In genomic region chr17:7556627-7557026, GRCh38 we compare ENCODE assay signal across 19 cellular contexts. TPM values are rescaled to one million over a fixed set of nuclear protein-coding genes. Genes with fewer than 3 reads are reported as not detected.
A peak's percentile ranks its signal among the peaks of the same experiment; 100 is the strongest.
DNase-seq lines count a peak whose midpoint lies in the region; ATAC-seq lines count a peak whose summit lies in the region.
"Had no signal": no experiment of that assay in that cellular context is flagged by ENCODE, and none has a peak within 500 bp of the region (broad histone marks: within the 10 kb centered on the region; RNA-seq: fewer than 3 reads in every experiment).

No MANE protein-coding gene starts in this region.

- no peaks in the 10 kb centered on the region for H3K9me3 ChIP-seq in mucosa of rectum (ENCODE audit: control insufficient read depth in 2 of 2, low read length in 2 of 2)
- H3K9me3 ChIP-seq: Caco-2, suprapubic skin had no signal

- H3K4me3 Mint-ChIP-seq in activated naive CD4-positive, alpha-beta T cell treated with anti-CD3 and anti-CD28 coated beads, Interleukin-2, amount 10 ng/mL, durations not matched to agents 7 days and 5 days = no peak overlapping the region
- H3K4me3 Mint-ChIP-seq in activated CD8-positive, alpha-beta T cell treated with anti-CD3 and anti-CD28 coated beads, Interleukin-2, amount 10 ng/mL, durations not matched to agents 7 days and 5 days = no peak overlapping the region
- H3K4me3 Mint-ChIP-seq in stimulated activated memory B cell treated with anti-CD40 and anti-IgM and Interleukin-4, amounts not matched to agents 10 μg/mL and 1 μg/mL and 100 μg/mL, for 72 hours = no peak overlapping the region

- H3K27ac Mint-ChIP-seq in activated naive CD4-positive, alpha-beta T cell treated with anti-CD3 and anti-CD28 coated beads, Interleukin-2, amount 10 ng/mL, durations not matched to agents 7 days and 5 days = peak overlapping the region; percentile 24
- H3K27ac Mint-ChIP-seq in activated naive CD4-positive, alpha-beta T cell treated with anti-CD3 and anti-CD28 coated beads, Interleukin-2, amount 50 U/mL, for 72 hours = peak overlapping the region in 1 of 2 donors; percentile 57
- peak overlapping the region; percentile 37 for H3K27ac Mint-ChIP-seq in activated CD8-positive, alpha-beta T cell treated with anti-CD3 and anti-CD28 coated beads, Interleukin-2, amount 10 ng/mL, durations not matched to agents 7 days and 5 days
- peak overlapping the region; percentile 44 for H3K27ac Mint-ChIP-seq in stimulated activated memory B cell treated with anti-CD40 and anti-IgM and Interleukin-4, amounts not matched to agents 10 μg/mL and 1 μg/mL and 100 μg/mL, for 72 hours

- no peaks in the 10 kb centered on the region for H3K27me3 Mint-ChIP-seq in activated naive CD4-positive, alpha-beta T cell treated with anti-CD3 and anti-CD28 coated beads, Interleukin-2, amount 10 ng/mL, durations not matched to agents 7 days and 5 days
- H3K27me3 Mint-ChIP-seq in activated CD8-positive, alpha-beta T cell treated with anti-CD3 and anti-CD28 coated beads, Interleukin-2, amount 10 ng/mL, durations not matched to agents 7 days and 5 days (ENCODE audit: low read depth) = no peaks in the 10 kb centered on the region
- no peaks in the 10 kb centered on the region for H3K27me3 Mint-ChIP-seq in stimulated activated memory B cell treated with anti-CD40 and anti-IgM and Interleukin-4, amounts not matched to agents 10 μg/mL and 1 μg/mL and 100 μg/mL, for 72 hours

- no peak for DNase-seq in activated naive CD4-positive, alpha-beta T cell treated with anti-CD3 and anti-CD28 coated beads, Interleukin-2, amount 10 ng/mL, durations not matched to agents 7 days and 5 days
- DNase-seq in activated naive CD4-positive, alpha-beta T cell treated with anti-CD3 and anti-CD28 coated beads, Interleukin-2, amount 50 U/mL, for 72 hours (ENCODE audit: low spot score in 2 of 2) = no peak
- DNase-seq in activated CD8-positive, alpha-beta T cell treated with anti-CD3 and anti-CD28 coated beads, Interleukin-2, amount 10 ng/mL, durations not matched to agents 7 days and 5 days = no peak
- DNase-seq in CD1c-positive myeloid dendritic cell (ENCODE audit: extremely low spot score) = no peak
- DNase-seq: activated CD4-positive, alpha-beta T cell treated with anti-CD3 and anti-CD28 coated beads, Interleukin-2, amount 50 U/mL, for 1 hour; Caco-2; effector CD4-positive, alpha-beta T cell; NCI-H1417; NK-92 treated with Interleukin-12 subunit alpha and Interleukin-12 subunit beta, amount 100 ng/mL, for 24 hours; SHP77; stimulated activated CD4-positive, alpha-beta T cell treated with anti-CD3 and anti-CD28 coated beads, Interleukin-12 subunit alpha, Interleukin-12 subunit beta, amount 100 ng/mL, for 4 hours; T-helper 9 cell had no signal

- no peak for ATAC-seq in activated naive CD4-positive, alpha-beta T cell treated with anti-CD3 and anti-CD28 coated beads, Interleukin-2, amount 50 U/mL, for 72 hours
- ATAC-seq in activated CD8-positive, alpha-beta T cell treated with anti-CD3 and anti-CD28 coated beads, Interleukin-2, amount 10 ng/mL, durations not matched to agents 7 days and 5 days = no peak
- no peak for ATAC-seq in stimulated activated memory B cell treated with anti-CD40 and anti-IgM and Interleukin-4, amounts not matched to agents 10 μg/mL and 1 μg/mL and 100 μg/mL, for 72 hours
- ATAC-seq in GM19328 (IDR thresholded peaks at IDR 0.05; ENCODE audit: unreplicated experiment) (no peak), GM21381 (IDR thresholded peaks at IDR 0.05; ENCODE audit: unreplicated experiment) (no peak)
- ATAC-seq: HCT116 had no signal

- H3K4me1 Mint-ChIP-seq in activated naive CD4-positive, alpha-beta T cell treated with anti-CD3 and anti-CD28 coated beads, Interleukin-2, amount 10 ng/mL, durations not matched to agents 7 days and 5 days = peaks cover 87% of the 10 kb centered on the region
- peaks cover 81% of the 10 kb centered on the region for H3K4me1 Mint-ChIP-seq in activated CD8-positive, alpha-beta T cell treated with anti-CD3 and anti-CD28 coated beads, Interleukin-2, amount 10 ng/mL, durations not matched to agents 7 days and 5 days (ENCODE audit: low read depth)
- peaks cover 84% of the 10 kb centered on the region for H3K4me1 Mint-ChIP-seq in stimulated activated memory B cell treated with anti-CD40 and anti-IgM and Interleukin-4, amounts not matched to agents 10 μg/mL and 1 μg/mL and 100 μg/mL, for 72 hours

- H3K4me1 ChIP-seq in mucosa of rectum (ENCODE audit: control insufficient read depth in 2 of 2, insufficient read depth in 2 of 2, low read length in 2 of 2) = peaks cover 47 to 52% of the 10 kb centered on the region in 2 donors

- H3K36me3 Mint-ChIP-seq in activated naive CD4-positive, alpha-beta T cell treated with anti-CD3 and anti-CD28 coated beads, Interleukin-2, amount 10 ng/mL, durations not matched to agents 7 days and 5 days = peaks cover 49% of the 10 kb centered on the region
- H3K36me3 Mint-ChIP-seq in activated naive CD4-positive, alpha-beta T cell treated with anti-CD3 and anti-CD28 coated beads, Interleukin-2, amount 50 U/mL, for 72 hours = peaks cover 5 to 6% of the 10 kb centered on the region in 2 donors
- H3K36me3 Mint-ChIP-seq in activated CD8-positive, alpha-beta T cell treated with anti-CD3 and anti-CD28 coated beads, Interleukin-2, amount 10 ng/mL, durations not matched to agents 7 days and 5 days (ENCODE audit: low read depth) = peaks cover 60% of the 10 kb centered on the region
- H3K36me3 Mint-ChIP-seq in stimulated activated memory B cell treated with anti-CD40 and anti-IgM and Interleukin-4, amounts not matched to agents 10 μg/mL and 1 μg/mL and 100 μg/mL, for 72 hours = peaks cover 4% of the 10 kb centered on the region

- peaks cover 0 to 3% of the 10 kb centered on the region in 2 donors for H3K36me3 ChIP-seq in mucosa of rectum (ENCODE audit: control insufficient read depth in 2 of 2, insufficient read depth in 2 of 2, low read length in 2 of 2)
- H3K36me3 ChIP-seq: suprapubic skin had no signal

- H3K27ac ChIP-seq in mucosa of rectum (ENCODE audit: low read depth in 2 of 2, low read length in 2 of 2) = peak overlapping the region; percentile 98 to 99

- H3K9ac ChIP-seq in mucosa of rectum (ENCODE audit: low read depth in 1 of 2, low read length in 2 of 2) = peak overlapping the region; percentile 63 to 94

- POLR2A ChIA-PET in activated CD8-positive, alpha-beta T cell treated with anti-CD3 and anti-CD28 coated beads, Interleukin-2, amount 10 ng/mL, durations not matched to agents 7 days and 5 days (lab: Charles Lee) = interaction anchor here (1.0 kb wide), 1 partner anchor 49 kb away, joined by 3 read pairs; no protein-coding TSS in a partner anchor

- H3K9me3 Mint-ChIP-seq in activated naive CD4-positive, alpha-beta T cell treated with anti-CD3 and anti-CD28 coated beads, Interleukin-2, amount 10 ng/mL, durations not matched to agents 7 days and 5 days = no peaks in the 10 kb centered on the region
- H3K9me3 Mint-ChIP-seq in activated naive CD4-positive, alpha-beta T cell treated with anti-CD3 and anti-CD28 coated beads, Interleukin-2, amount 50 U/mL, for 72 hours = no peaks in the 10 kb centered on the region
- no peaks in the 10 kb centered on the region for H3K9me3 Mint-ChIP-seq in activated CD8-positive, alpha-beta T cell treated with anti-CD3 and anti-CD28 coated beads, Interleukin-2, amount 10 ng/mL, durations not matched to agents 7 days and 5 days (ENCODE audit: insufficient read depth)
- no peaks in the 10 kb centered on the region for H3K9me3 Mint-ChIP-seq in stimulated activated memory B cell treated with anti-CD40 and anti-IgM and Interleukin-4, amounts not matched to agents 10 μg/mL and 1 μg/mL and 100 μg/mL, for 72 hours

- H3K27me3 ChIP-seq in mucosa of rectum (ENCODE audit: control insufficient read depth in 2 of 2, insufficient read depth in 2 of 2, low read length in 2 of 2) = no peaks in the 10 kb centered on the region
- H3K27me3 ChIP-seq: suprapubic skin had no signal

- H3K4me3 ChIP-seq in mucosa of rectum (ENCODE audit: low read length in 2 of 2) = peak overlapping the region; percentile 69 to 85
- H3K4me3 ChIP-seq: suprapubic skin had no signal

- CTCF ChIA-PET in activated naive CD4-positive, alpha-beta T cell treated with anti-CD3 and anti-CD28 coated beads, Interleukin-2, amount 10 ng/mL, durations not matched to agents 7 days and 5 days (lab: Charles Lee) = interaction anchor here (5.5 kb wide), 1 partner anchor 43 kb away, joined by 157 read pairs; no protein-coding TSS in a partner anchor
- CTCF ChIA-PET in activated CD8-positive, alpha-beta T cell treated with anti-CD3 and anti-CD28 coated beads, Interleukin-2, amount 10 ng/mL, durations not matched to agents 7 days and 5 days (lab: Charles Lee) = interaction anchor here (1.6 to 6.1 kb wide), 3 partner anchors 34 to 219 kb away, joined by 3 to 264 read pairs (median 6); no protein-coding TSS in a partner anchor

RNA-seq across cellular contexts. Expression of gene TNFSF13, which starts 1.9 kb away (rescaled TPM):
- total RNA-seq in activated naive CD4-positive, alpha-beta T cell treated with anti-CD3 and anti-CD28 coated beads, Interleukin-2, amount 50 U/mL, for 72 hours = 1 to 10 TPM; 4.6 to 6.0 TPM
- 1 to 10 TPM; 8.0 to 9.0 TPM for total RNA-seq in activated CD8-positive, alpha-beta T cell treated with anti-CD3 and anti-CD28 coated beads, Interleukin-2, amount 10 ng/mL, durations not matched to agents 7 days and 5 days
- total RNA-seq: G401 had no signal

RNA-seq across cellular contexts. Expression of gene SENP3, which starts 5.1 kb away (rescaled TPM):
- 10 to 100 TPM; 42.9 to 46.3 TPM for total RNA-seq in activated naive CD4-positive, alpha-beta T cell treated with anti-CD3 and anti-CD28 coated beads, Interleukin-2, amount 50 U/mL, for 72 hours
- total RNA-seq in activated CD8-positive, alpha-beta T cell treated with anti-CD3 and anti-CD28 coated beads, Interleukin-2, amount 10 ng/mL, durations not matched to agents 7 days and 5 days = 10 to 100 TPM; 54.4 to 62.0 TPM

RNA-seq across cellular contexts. Expression of gene TNFSF12, which starts 7.8 kb away (rescaled TPM):
- 10 to 100 TPM; 16.4 to 18.9 TPM for total RNA-seq in activated naive CD4-positive, alpha-beta T cell treated with anti-CD3 and anti-CD28 coated beads, Interleukin-2, amount 50 U/mL, for 72 hours
- 100 to 1,000 TPM in 1 of 2 experiments, 10 to 100 TPM in 1; 93.7 to 100 TPM for total RNA-seq in activated CD8-positive, alpha-beta T cell treated with anti-CD3 and anti-CD28 coated beads, Interleukin-2, amount 10 ng/mL, durations not matched to agents 7 days and 5 days
- total RNA-seq: Caco-2, G401 had no signal

RNA-seq across cellular contexts. Expression of gene CD68, which starts 22.8 kb away (rescaled TPM):
- 10 to 100 TPM in 1 of 2 donors, 1 to 10 TPM in 1; 7.6 to 12.7 TPM for total RNA-seq in activated naive CD4-positive, alpha-beta T cell treated with anti-CD3 and anti-CD28 coated beads, Interleukin-2, amount 50 U/mL, for 72 hours
- 10 to 100 TPM in 1 of 2 experiments, 1 to 10 TPM in 1; 9.4 to 10.7 TPM for total RNA-seq in activated CD8-positive, alpha-beta T cell treated with anti-CD3 and anti-CD28 coated beads, Interleukin-2, amount 10 ng/mL, durations not matched to agents 7 days and 5 days

RNA-seq across cellular contexts. Expression of gene MPDU1, which starts 27.0 kb away (rescaled TPM):
- total RNA-seq in activated naive CD4-positive, alpha-beta T cell treated with anti-CD3 and anti-CD28 coated beads, Interleukin-2, amount 50 U/mL, for 72 hours = 10 to 100 TPM; 52.1 to 60.6 TPM
- total RNA-seq in activated CD8-positive, alpha-beta T cell treated with anti-CD3 and anti-CD28 coated beads, Interleukin-2, amount 10 ng/mL, durations not matched to agents 7 days and 5 days = 10 to 100 TPM; 69.0 to 70.4 TPM

Comparison
In these comparisons a context has a peak if more than half of its experiments do, and no peak if none do; other contexts are left out.
1. RNA of gene TNFSF12, which starts 7.8 kb away (total RNA-seq): 93.7 to 100 TPM in activated CD8-positive, alpha-beta T cell treated with anti-CD3 and anti-CD28 coated beads, Interleukin-2, amount 10 ng/mL, durations not matched to agents 7 days and 5 days; 16.4 to 18.9 TPM in activated naive CD4-positive, alpha-beta T cell treated with anti-CD3 and anti-CD28 coated beads, Interleukin-2, amount 50 U/mL, for 72 hours; every median in the first group is over 4 times any median in the second.